In the genomic region with DNA sequence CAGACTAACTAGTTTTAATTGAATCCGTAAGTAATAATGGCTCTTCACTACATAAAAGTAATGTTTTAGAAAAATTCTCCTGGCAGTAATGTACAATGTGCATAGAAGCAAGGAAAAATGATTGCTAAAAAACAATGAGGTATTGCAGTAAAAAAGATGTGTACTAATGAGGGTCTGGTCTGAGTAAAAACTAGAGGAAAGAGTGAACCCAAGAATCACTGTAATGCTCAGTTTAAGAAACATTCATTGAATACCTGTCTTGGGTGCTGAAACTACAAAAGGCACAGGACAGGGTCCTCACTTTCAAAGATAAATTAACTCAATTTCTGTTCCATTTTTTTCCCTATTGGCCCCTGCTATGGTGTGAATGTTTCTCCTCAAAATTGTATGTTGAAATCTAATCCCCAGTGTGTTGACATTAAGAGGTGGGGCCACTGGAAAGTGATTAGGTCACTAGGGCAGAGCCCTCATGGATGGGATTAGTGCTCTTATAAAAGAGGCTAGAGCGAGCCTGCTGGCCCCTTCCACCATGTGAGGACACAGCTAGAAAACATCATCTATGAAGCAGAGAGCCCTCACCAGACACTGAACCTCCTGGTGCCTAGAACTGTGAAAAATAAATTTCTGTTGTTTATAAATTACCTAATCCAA, we compare ENCODE assay signal across 11 cellular contexts. TPM values are rescaled to one million over a fixed set of nuclear protein-coding genes. Genes with fewer than 3 reads are reported as not detected.
DNase-seq lines count a peak whose midpoint lies in the region; ATAC-seq, FAIRE-seq and TF ChIP-seq lines count a peak whose summit lies in the region.
"Had no signal": no experiment of that assay in that cellular context is flagged by ENCODE, and none has a peak within 500 bp of the region (broad histone marks: within the 10 kb centered on the region; RNA-seq: fewer than 3 reads in every experiment).

No MANE protein-coding gene starts in this region.

- peaks cover 0 to 24% (median 17%) of the 10 kb centered on the region in 3 donors for H3K4me1 ChIP-seq in pancreas

- H3K27ac Mint-ChIP-seq in activated T-helper 17 cell treated with anti-CD3 and anti-CD28 coated beads, Interleukin-2, amount 50 U/mL, for 72 hours, result no peak overlapping the region

- peak overlapping the region; percentile 54 for H3K4me3 Mint-ChIP-seq in activated T-helper 17 cell treated with anti-CD3 and anti-CD28 coated beads, Interleukin-2, amount 50 U/mL, for 72 hours
- H3K4me3 Mint-ChIP-seq: activated T-cell treated with anti-CD3 and anti-CD28 coated beads, Interleukin-2, amount 50 U/mL, for 4 hours had no signal

- H3K4me1 Mint-ChIP-seq in activated T-helper 17 cell treated with anti-CD3 and anti-CD28 coated beads, Interleukin-2, amount 50 U/mL, for 72 hours, result peaks cover 26% of the 10 kb centered on the region

- 85 to 91% methylated on average over 2 of the region's 2 CpGs for WGBS in pancreas, 2 donors

- no peaks in the 10 kb centered on the region for H3K36me3 ChIP-seq in pancreas

- intact Hi-C loops in pancreas (cut with DNase I), result no loop called here

- H3K9me3 ChIP-seq in pancreas, result no peaks in the 10 kb centered on the region

- ATAC-seq in HG03066 (IDR thresholded peaks at IDR 0.05; ENCODE audit: low read depth, unreplicated experiment) (peak; percentile 27), pancreas (peak in 3 of 4 donors; percentile 54 to 78 (median 59)), HG03196 (IDR thresholded peaks at IDR 0.05; ENCODE audit: unreplicated experiment) (no peak)
- peak; percentile 34 for ATAC-seq in activated T-helper 17 cell treated with anti-CD3 and anti-CD28 coated beads, Interleukin-2, amount 50 U/mL, for 72 hours (replicated peaks)

- DNase-seq in NCI-H748 (lab: John Stamatoyannopoulos, UW; ENCODE audit: unreplicated experiment) (peak; percentile 48), NCI-H748 treated with DMSO at 0.1 percent for 48 hours (lab: John Stamatoyannopoulos, UW) (no peak), pancreas (no peak), dedifferentiated amniotic fluid mesenchymal stem cell (ENCODE audit: extremely low spot score) (no peak), NCI-H2029 treated with DMSO at 0.1 percent for 48 hours (lab: John Stamatoyannopoulos, UW) (no peak)
- DNase-seq: activated T-cell treated with anti-CD3 and anti-CD28 coated beads, Interleukin-2, amount 50 U/mL, for 4 hours; effector memory CD4-positive, alpha-beta T cell had no signal

- FAIRE-seq in pancreas (lab: Jason Lieb, UNC), result no peak

- H3K9me3 Mint-ChIP-seq in activated T-helper 17 cell treated with anti-CD3 and anti-CD28 coated beads, Interleukin-2, amount 50 U/mL, for 72 hours, result no peaks in the 10 kb centered on the region
- H3K9me3 Mint-ChIP-seq: activated T-cell treated with anti-CD3 and anti-CD28 coated beads, Interleukin-2, amount 50 U/mL, for 4 hours had no signal

- peak overlapping the region in 1 of 4 donors; percentile 24 for H3K27ac ChIP-seq in pancreas

- H3K27me3 Mint-ChIP-seq in activated T-helper 17 cell treated with anti-CD3 and anti-CD28 coated beads, Interleukin-2, amount 50 U/mL, for 72 hours, result no peaks in the 10 kb centered on the region

- no peak overlapping the region for H3K4me3 ChIP-seq in pancreas
- H3K4me3 ChIP-seq: skin epidermis had no signal

- no peaks in the 10 kb centered on the region for H3K27me3 ChIP-seq in pancreas

- TF ChIP-seq CTCF in pancreas (IDR thresholded peaks at IDR 0.05), result no peak

- H3K36me3 Mint-ChIP-seq in activated T-helper 17 cell treated with anti-CD3 and anti-CD28 coated beads, Interleukin-2, amount 50 U/mL, for 72 hours (ENCODE audit: low read depth), result no peaks in the 10 kb centered on the region

RNA-seq across cellular contexts. Expression of a gene that starts 51.6 kb away (rescaled TPM):
- 10 to 100 TPM; 30.0 to 46.2 TPM for total RNA-seq in activated T-helper 17 cell treated with anti-CD3 and anti-CD28 coated beads, Interleukin-2, amount 50 U/mL, for 72 hours
- 1 to 10 TPM; 2.5 to 3.5 (median 3.2) TPM for total RNA-seq in pancreas
- polyA plus RNA-seq in pancreas, result 1 to 10 TPM in 1 of 2 donors, under 1 TPM in 1; 0.95 to 1.1 TPM

Comparison
In these comparisons a context has a peak if more than half of its experiments do, and no peak if none do; other contexts are left out.
1. RNA of a gene that starts 51.6 kb away (total RNA-seq): 30.0 to 46.2 TPM in activated T-helper 17 cell treated with anti-CD3 and anti-CD28 coated beads, Interleukin-2, amount 50 U/mL, for 72 hours; 2.5 to 3.5 TPM in pancreas; every median in the first group is over 4 times any median in the second.